Comparison of ENCODE assay signal across 18 cellular contexts in genomic region chr14:72383869-72384268, GRCh38.
DNase-seq lines count a peak whose midpoint lies in the region; ATAC-seq and TF ChIP-seq lines count a peak whose summit lies in the region.
"Had no signal": no experiment of that assay in that cellular context is flagged by ENCODE, and none has a peak within 500 bp of the region (broad histone marks: within the 10 kb centered on the region; RNA-seq: fewer than 3 reads in every experiment).

No MANE protein-coding gene starts in this region.

- H3K4me3 ChIP-seq in breast epithelium (no peak overlapping the region), MG63 (peak overlapping the region; percentile 9), lower leg skin (ENCODE audit: low read depth, poor library complexity, severe bottlenecking) (no peak overlapping the region), stomach (no peak overlapping the region)
- H3K4me3 ChIP-seq: SK-N-MC had no signal

- H3K27ac ChIP-seq in breast epithelium (no peak overlapping the region), stomach (no peak overlapping the region)
- H3K27ac ChIP-seq: C4-2B, KMS-11, SK-N-MC had no signal

- no TSS peak for BruUV-seq in MCF 10A (replicated peaks; lab: Mats Ljungman, UMichigan)

- H3K9me3 ChIP-seq in breast epithelium (no peaks in the 10 kb centered on the region), MG63 (no peaks in the 10 kb centered on the region), stomach (no peaks in the 10 kb centered on the region)

- H3K4me3 Mint-ChIP-seq in MCF 10A (ENCODE audit: unreplicated experiment) = peak overlapping the region; percentile 41
- H3K4me3 Mint-ChIP-seq: T-helper 1 cell treated with Interleukin-12 subunit alpha and Interleukin-12 subunit beta and Interleukin-4 antibody, amounts not matched to agents 30 μg/mL and 1 μg/mL, for 36 hours had no signal

- H3K27me3 ChIP-seq in breast epithelium = no peaks in the 10 kb centered on the region
- H3K27me3 ChIP-seq in MG63 = peaks cover 4% of the 10 kb centered on the region; the same call in 1 of the 2 replicates
- peaks cover 0 to 6% (median 0%) of the 10 kb centered on the region in 3 donors for H3K27me3 ChIP-seq in stomach

- no peak for TF ChIP-seq EP300 in stomach (IDR thresholded peaks at IDR 0.05)

- no peaks in the 10 kb centered on the region for H3K36me3 ChIP-seq in breast epithelium
- no peaks in the 10 kb centered on the region for H3K36me3 ChIP-seq in MG63
- no peaks in the 10 kb centered on the region for H3K36me3 ChIP-seq in stomach

- H3K4me1 ChIP-seq in breast epithelium (no peaks in the 10 kb centered on the region), stomach (no peaks in the 10 kb centered on the region)

- no peak for DNase-seq in MCF 10A (ENCODE audit: unreplicated experiment)
- DNase-seq in breast epithelium (ENCODE audit: low spot score in 2 of 2) = no peak
- DNase-seq in MG63 = no peak
- DNase-seq in lower leg skin (ENCODE audit: low spot score in 2 of 2) = no peak
- DNase-seq in stomach = no peak
- DNase-seq in activated CD4-positive, CD25-positive, alpha-beta regulatory T cell treated with anti-CD3 and anti-CD28 coated beads, Interleukin-2, amount 50 U/mL, for 72 hours = no peak
- DNase-seq: DMS 273 treated with DMSO at 0.1 percent for 48 hours, GOT3, NCI-H187 treated with DMSO at 0.1 percent for 48 hours, NCI-H774, Right ventricle myocardium superior had no signal

- intact Hi-C loops in MCF 10A (cut with micrococcal nuclease) (no loop called here), breast epithelium (cut with DNase I; ENCODE audit: low total_unique reads) (no loop called here), lower leg skin (cut with DNase I; ENCODE audit: low total_unique reads) (no loop called here), stomach (cut with DNase I; ENCODE audit: low total_unique reads) (no loop called here)

- peaks cover 64% of the 10 kb centered on the region for H3K27me3 Mint-ChIP-seq in MCF 10A (ENCODE audit: insufficient read depth, unreplicated experiment)

- TF ChIP-seq CTCF in MCF 10A (IDR thresholded peaks at IDR 0.05; ENCODE audit: unreplicated experiment) = no peak
- no peak for TF ChIP-seq CTCF in breast epithelium (IDR thresholded peaks at IDR 0.05)
- no peak for TF ChIP-seq CTCF in lower leg skin (IDR thresholded peaks at IDR 0.05)
- TF ChIP-seq CTCF in stomach (IDR thresholded peaks at IDR 0.05) = no peak

- no peaks in the 10 kb centered on the region for H3K36me3 Mint-ChIP-seq in MCF 10A (ENCODE audit: insufficient read depth, unreplicated experiment)

- H3K4me1 Mint-ChIP-seq in MCF 10A (ENCODE audit: insufficient read depth, unreplicated experiment) = no peaks in the 10 kb centered on the region

- CTCF ChIA-PET in MCF 10A (lab: Yijun Ruan, JAX) = no interaction called here

- no peak overlapping the region for H3K27ac Mint-ChIP-seq in MCF 10A (ENCODE audit: low read depth, unreplicated experiment)
- H3K27ac Mint-ChIP-seq: T-helper 1 cell treated with Interleukin-12 subunit alpha and Interleukin-12 subunit beta and Interleukin-4 antibody, amounts not matched to agents 30 μg/mL and 1 μg/mL, for 36 hours had no signal

- TF ChIP-seq POLR2A in breast epithelium (IDR thresholded peaks at IDR 0.05) (no peak), lower leg skin (IDR thresholded peaks at IDR 0.05) (no peak), stomach (IDR thresholded peaks at IDR 0.05) (no peak)

- POLR2A ChIA-PET in MCF 10A (lab: Yijun Ruan, JAX) = no interaction called here

- no peaks in the 10 kb centered on the region for H3K9me3 Mint-ChIP-seq in MCF 10A (ENCODE audit: unreplicated experiment)

- ATAC-seq in SK-N-SH treated with all-trans-retinoic acid at 6 μM for 48 hours (peak; percentile 53; the same call in 2 of the 3 replicates), HG03025 (IDR thresholded peaks at IDR 0.05; ENCODE audit: low FRiP score, unreplicated experiment) (no peak)
- ATAC-seq: HepG2 had no signal

- WGBS in lower leg skin, 2 donors = 60 to 63% methylated on average over 5 of the region's 5 CpGs
- 44 to 55% (median 52%) methylated on average over 5 of the region's 5 CpGs for WGBS in stomach, 5 donors

TF ChIP-seq in SK-N-SH treated with all-trans-retinoic acid at 6 μM for 48 hours, 23 proteins besides CTCF, POLR2A, EP300 and RAD21 (continues in another document):
- TF ChIP-seq OSR1 (CRISPR knock-in tag; IDR thresholded peaks at IDR 0.05) (no peak), PPARA (CRISPR knock-in tag; IDR thresholded peaks at IDR 0.05; ENCODE audit: borderline replicate concordance) (no peak), ZC3H10 (CRISPR knock-in tag; IDR thresholded peaks at IDR 0.05) (no peak), TCF4 (CRISPR knock-in tag; IDR thresholded peaks at IDR 0.05; ENCODE audit: borderline replicate concordance) (no peak), ESRRG (CRISPR knock-in tag; IDR thresholded peaks at IDR 0.05) (no peak), TSHZ2 (CRISPR knock-in tag; IDR thresholded peaks at IDR 0.05) (no peak), TOX (CRISPR knock-in tag; IDR thresholded peaks at IDR 0.05; ENCODE audit: borderline replicate concordance) (no peak), ZFP30 (CRISPR knock-in tag; IDR thresholded peaks at IDR 0.05) (no peak), BACH2 (CRISPR knock-in tag; IDR thresholded peaks at IDR 0.05; ENCODE audit: borderline replicate concordance) (no peak), ZNF8 (CRISPR knock-in tag; IDR thresholded peaks at IDR 0.05) (no peak), ZFP3 (CRISPR knock-in tag; IDR thresholded peaks at IDR 0.05) (no peak), GLIS3 (CRISPR knock-in tag; IDR thresholded peaks at IDR 0.05) (no peak), PATZ1 (CRISPR knock-in tag; IDR thresholded peaks at IDR 0.05; ENCODE audit: borderline replicate concordance) (no peak), ZNF70 (CRISPR knock-in tag; IDR thresholded peaks at IDR 0.05) (no peak), ZNF565 (CRISPR knock-in tag; conservative IDR thresholded peaks at IDR 0.05; ENCODE audit: low read depth) (no peak), CREB5 (CRISPR knock-in tag; IDR thresholded peaks at IDR 0.05; ENCODE audit: low read depth) (no peak), RARB (CRISPR knock-in tag; IDR thresholded peaks at IDR 0.05) (no peak)
